In the genomic region with DNA sequence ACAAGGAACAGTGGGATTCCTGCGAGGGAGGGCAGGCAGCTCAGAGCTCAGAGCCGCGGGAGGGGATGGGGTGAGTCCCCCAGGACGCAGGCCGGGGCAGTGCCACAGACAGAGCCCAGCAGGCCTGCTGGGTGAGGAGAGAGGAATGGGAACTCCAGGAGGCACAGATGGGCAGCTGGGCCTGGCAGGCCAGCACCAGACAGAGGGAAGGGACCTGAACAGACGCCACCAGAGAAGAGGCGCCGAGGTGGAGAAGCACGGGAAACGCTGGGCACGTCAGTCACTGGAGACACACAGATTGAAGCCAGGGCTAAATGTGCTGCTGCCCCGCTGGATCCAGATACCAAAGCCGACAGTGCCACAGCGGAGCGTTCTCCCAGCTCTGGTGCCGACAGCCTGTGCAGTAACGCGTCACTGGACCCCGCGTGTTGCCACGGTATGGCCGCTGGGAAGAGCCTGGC, we compare ENCODE assay signal across 18 cellular contexts.
A peak's percentile ranks its signal among the peaks of the same experiment; 100 is the strongest.
DNase-seq lines count a peak whose midpoint lies in the region; ATAC-seq and TF ChIP-seq lines count a peak whose summit lies in the region.
"Had no signal": no experiment of that assay in that cellular context is flagged by ENCODE, and none has a peak within 500 bp of the region (broad histone marks: within the 10 kb centered on the region; RNA-seq: fewer than 3 reads in every experiment).

No MANE protein-coding gene starts in this region.

- no peak for TF ChIP-seq POLR2A in thyroid gland (IDR thresholded peaks at IDR 0.05)

- ATAC-seq in activated T-cell treated with anti-CD3 and anti-CD28 coated beads, Interleukin-2, amount 50 U/mL, for 4 hours = no peak
- no peak for ATAC-seq in activated T-cell treated with anti-CD3 and anti-CD28 coated beads, Interleukin-2, amount 50 U/mL, for 72 hours (replicated peaks in 1 of 2)
- ATAC-seq in activated CD8-positive, alpha-beta memory T cell treated with anti-CD3 and anti-CD28 coated beads, Interleukin-2, amount 10 ng/mL, durations not matched to agents 7 days and 5 days = no peak
- ATAC-seq: mucosa of descending colon had no signal

- H3K36me3 Mint-ChIP-seq in activated T-cell treated with anti-CD3 and anti-CD28 coated beads, Interleukin-2, amount 50 U/mL, for 4 hours (ENCODE audit: insufficient read depth) = peaks cover under 1% of the 10 kb centered on the region
- no peaks in the 10 kb centered on the region for H3K36me3 Mint-ChIP-seq in activated T-cell treated with anti-CD3 and anti-CD28 coated beads, Interleukin-2, amount 50 U/mL, for 72 hours (ENCODE audit: insufficient read depth in 2 of 2)
- no peaks in the 10 kb centered on the region for H3K36me3 Mint-ChIP-seq in mesothelial cell of epicardium
- no peaks in the 10 kb centered on the region for H3K36me3 Mint-ChIP-seq in activated CD8-positive, alpha-beta memory T cell treated with anti-CD3 and anti-CD28 coated beads, Interleukin-2, amount 10 ng/mL, durations not matched to agents 7 days and 5 days
- H3K36me3 Mint-ChIP-seq: activated naive CD8-positive, alpha-beta T cell treated with anti-CD3 and anti-CD28 coated beads for 36 hours had no signal

- CTCF ChIA-PET in activated CD8-positive, alpha-beta memory T cell treated with anti-CD3 and anti-CD28 coated beads, Interleukin-2, amount 10 ng/mL, durations not matched to agents 7 days and 5 days (lab: Charles Lee) = no interaction called here

- WGBS in thyroid gland, 2 donors = 84 to 93% methylated on average over 16 to 18 of the region's 22 CpGs

- TF ChIP-seq CTCF in dorsolateral prefrontal cortex (IDR thresholded peaks at IDR 0.05 in 54 of 56, conservative IDR thresholded peaks at IDR 0.05 in 2 of 56; ENCODE audit: low read depth in 1 of 56, partially characterized antibody in 56 of 56) (no peak), mesothelial cell of epicardium (IDR thresholded peaks at IDR 0.05; ENCODE audit: unreplicated experiment) (no peak), thyroid gland (IDR thresholded peaks at IDR 0.05) (no peak)

- peaks cover 0 to 4% of the 10 kb centered on the region in 2 donors for H3K4me1 ChIP-seq in thyroid gland
- H3K4me1 ChIP-seq: parathyroid adenoma had no signal

- no peak overlapping the region for H3K27ac Mint-ChIP-seq in activated T-cell treated with anti-CD3 and anti-CD28 coated beads, Interleukin-2, amount 50 U/mL, for 72 hours
- no peak overlapping the region for H3K27ac Mint-ChIP-seq in mesothelial cell of epicardium
- H3K27ac Mint-ChIP-seq in activated CD8-positive, alpha-beta memory T cell treated with anti-CD3 and anti-CD28 coated beads, Interleukin-2, amount 10 ng/mL, durations not matched to agents 7 days and 5 days = no peak overlapping the region
- H3K27ac Mint-ChIP-seq: activated naive CD8-positive, alpha-beta T cell treated with anti-CD3 and anti-CD28 coated beads for 36 hours had no signal

- no peaks in the 10 kb centered on the region for H3K4me1 Mint-ChIP-seq in activated T-cell treated with anti-CD3 and anti-CD28 coated beads, Interleukin-2, amount 50 U/mL, for 4 hours (ENCODE audit: low read depth)
- no peaks in the 10 kb centered on the region for H3K4me1 Mint-ChIP-seq in activated T-cell treated with anti-CD3 and anti-CD28 coated beads, Interleukin-2, amount 50 U/mL, for 72 hours (ENCODE audit: low read depth)
- H3K4me1 Mint-ChIP-seq in mesothelial cell of epicardium = peaks cover 7% of the 10 kb centered on the region
- no peaks in the 10 kb centered on the region for H3K4me1 Mint-ChIP-seq in activated CD8-positive, alpha-beta memory T cell treated with anti-CD3 and anti-CD28 coated beads, Interleukin-2, amount 10 ng/mL, durations not matched to agents 7 days and 5 days
- H3K4me1 Mint-ChIP-seq: activated naive CD8-positive, alpha-beta T cell treated with anti-CD3 and anti-CD28 coated beads for 36 hours had no signal

- H3K36me3 ChIP-seq in thyroid gland = no peaks in the 10 kb centered on the region
- H3K36me3 ChIP-seq: brain microvascular endothelial cell had no signal

- DNase-seq in activated T-cell treated with anti-CD3 and anti-CD28 coated beads, Interleukin-2, amount 50 U/mL, for 4 hours = peak; percentile 3
- no peak for DNase-seq in activated T-cell treated with anti-CD3 and anti-CD28 coated beads, Interleukin-2, amount 50 U/mL, for 72 hours
- DNase-seq in dorsolateral prefrontal cortex = peak in 6 of 10 donors; percentile 2 to 39 (median 26)
- peak; percentile 16 for DNase-seq in mesothelial cell of epicardium (ENCODE audit: low spot score in 2 of 2, unreplicated experiment in 2 of 2)
- peak; percentile 0 to 1 for DNase-seq in thyroid gland
- DNase-seq in activated CD4-positive, alpha-beta T cell treated with anti-CD3 and anti-CD28 coated beads, Interleukin-2, amount 50 U/mL, for 48 hours = no peak
- no peak for DNase-seq in activated CD8-positive, alpha-beta memory T cell treated with anti-CD3 and anti-CD28 coated beads, Interleukin-2, amount 10 ng/mL, durations not matched to agents 7 days and 5 days
- DNase-seq in midbrain (lab: John Stamatoyannopoulos, UW) = no peak
- DNase-seq: activated CD4-positive, alpha-beta T cell treated with anti-CD3 and anti-CD28 coated beads for 4 hours; activated CD8-positive, alpha-beta memory T cell treated with anti-CD3 and anti-CD28 coated beads, Interleukin-2, amount 50 U/mL, for 48 hours; activated naive CD8-positive, alpha-beta T cell treated with anti-CD3 and anti-CD28 coated beads for 36 hours; brain microvascular endothelial cell; KBM-7; NCI-H526 treated with DMSO at 0.1 percent for 48 hours; T1000 had no signal

- no peak overlapping the region for H3K4me3 Mint-ChIP-seq in activated T-cell treated with anti-CD3 and anti-CD28 coated beads, Interleukin-2, amount 50 U/mL, for 4 hours
- H3K4me3 Mint-ChIP-seq in activated T-cell treated with anti-CD3 and anti-CD28 coated beads, Interleukin-2, amount 50 U/mL, for 72 hours = no peak overlapping the region
- no peak overlapping the region for H3K4me3 Mint-ChIP-seq in mesothelial cell of epicardium
- H3K4me3 Mint-ChIP-seq in activated CD8-positive, alpha-beta memory T cell treated with anti-CD3 and anti-CD28 coated beads, Interleukin-2, amount 10 ng/mL, durations not matched to agents 7 days and 5 days = no peak overlapping the region
- H3K4me3 Mint-ChIP-seq: activated naive CD8-positive, alpha-beta T cell treated with anti-CD3 and anti-CD28 coated beads for 36 hours had no signal

- H3K27me3 ChIP-seq in dorsolateral prefrontal cortex (no peaks in the 10 kb centered on the region), thyroid gland (no peaks in the 10 kb centered on the region)
- H3K27me3 ChIP-seq: brain microvascular endothelial cell had no signal

- intact Hi-C loops in dorsolateral prefrontal cortex (cut with DNase I) (no loop called here), thyroid gland (cut with DNase I) (no loop called here)

- H3K27ac ChIP-seq in dorsolateral prefrontal cortex (no peak overlapping the region), thyroid gland (no peak overlapping the region)
- H3K27ac ChIP-seq: brain microvascular endothelial cell, C4-2B, parathyroid adenoma had no signal

- H3K9me3 Mint-ChIP-seq in activated T-cell treated with anti-CD3 and anti-CD28 coated beads, Interleukin-2, amount 50 U/mL, for 4 hours = no peaks in the 10 kb centered on the region
- H3K9me3 Mint-ChIP-seq in activated T-cell treated with anti-CD3 and anti-CD28 coated beads, Interleukin-2, amount 50 U/mL, for 72 hours = no peaks in the 10 kb centered on the region
- H3K9me3 Mint-ChIP-seq in mesothelial cell of epicardium = no peaks in the 10 kb centered on the region
- H3K9me3 Mint-ChIP-seq in activated CD8-positive, alpha-beta memory T cell treated with anti-CD3 and anti-CD28 coated beads, Interleukin-2, amount 10 ng/mL, durations not matched to agents 7 days and 5 days (ENCODE audit: low read depth) = no peaks in the 10 kb centered on the region
- H3K9me3 Mint-ChIP-seq: activated naive CD8-positive, alpha-beta T cell treated with anti-CD3 and anti-CD28 coated beads for 36 hours had no signal

- H3K27me3 Mint-ChIP-seq in activated T-cell treated with anti-CD3 and anti-CD28 coated beads, Interleukin-2, amount 50 U/mL, for 4 hours (ENCODE audit: low read depth) = no peaks in the 10 kb centered on the region
- H3K27me3 Mint-ChIP-seq in activated T-cell treated with anti-CD3 and anti-CD28 coated beads, Interleukin-2, amount 50 U/mL, for 72 hours (ENCODE audit: low read depth) = no peaks in the 10 kb centered on the region
- H3K27me3 Mint-ChIP-seq in mesothelial cell of epicardium (ENCODE audit: low read depth) = no peaks in the 10 kb centered on the region
- H3K27me3 Mint-ChIP-seq in activated CD8-positive, alpha-beta memory T cell treated with anti-CD3 and anti-CD28 coated beads, Interleukin-2, amount 10 ng/mL, durations not matched to agents 7 days and 5 days = no peaks in the 10 kb centered on the region
- H3K27me3 Mint-ChIP-seq: activated naive CD8-positive, alpha-beta T cell treated with anti-CD3 and anti-CD28 coated beads for 36 hours had no signal

- H3K9me3 ChIP-seq in thyroid gland = no peaks in the 10 kb centered on the region
- H3K9me3 ChIP-seq: mucosa of descending colon had no signal

- H3K4me3 ChIP-seq in dorsolateral prefrontal cortex (no peak overlapping the region), thyroid gland (replicated peaks in 1 of 3) (no peak overlapping the region)
- H3K4me3 ChIP-seq: mucosa of descending colon had no signal

Comparison
In these comparisons a context has a peak if more than half of its experiments do, and no peak if none do; other contexts are left out.
1. DNase-seq: peak in activated T-cell treated with anti-CD3 and anti-CD28 coated beads, Interleukin-2, amount 50 U/mL, for 4 hours (single experiment), dorsolateral prefrontal cortex (6 of 10), mesothelial cell of epicardium (2 of 2) and thyroid gland (2 of 2); none in activated T-cell treated with anti-CD3 and anti-CD28 coated beads, Interleukin-2, amount 50 U/mL, for 72 hours (0 of 2), activated CD4-positive, alpha-beta T cell treated with anti-CD3 and anti-CD28 coated beads, Interleukin-2, amount 50 U/mL, for 48 hours (0 of 2), activated CD8-positive, alpha-beta memory T cell treated with anti-CD3 and anti-CD28 coated beads, Interleukin-2, amount 10 ng/mL, durations not matched to agents 7 days and 5 days (single experiment) and midbrain (single experiment).